Comparison of ENCODE assay signal across 1 cellular context in genomic region chr21:42199488-42200463, GRCh38.
TF ChIP-seq lines count a peak whose summit lies in the region.

No MANE protein-coding gene starts in this region.

TF ChIP-seq in K562, 482 proteins besides CTCF, POLR2A, EP300 and RAD21 (continued from another document and continues in another):
- TF ChIP-seq, protein P1, sequence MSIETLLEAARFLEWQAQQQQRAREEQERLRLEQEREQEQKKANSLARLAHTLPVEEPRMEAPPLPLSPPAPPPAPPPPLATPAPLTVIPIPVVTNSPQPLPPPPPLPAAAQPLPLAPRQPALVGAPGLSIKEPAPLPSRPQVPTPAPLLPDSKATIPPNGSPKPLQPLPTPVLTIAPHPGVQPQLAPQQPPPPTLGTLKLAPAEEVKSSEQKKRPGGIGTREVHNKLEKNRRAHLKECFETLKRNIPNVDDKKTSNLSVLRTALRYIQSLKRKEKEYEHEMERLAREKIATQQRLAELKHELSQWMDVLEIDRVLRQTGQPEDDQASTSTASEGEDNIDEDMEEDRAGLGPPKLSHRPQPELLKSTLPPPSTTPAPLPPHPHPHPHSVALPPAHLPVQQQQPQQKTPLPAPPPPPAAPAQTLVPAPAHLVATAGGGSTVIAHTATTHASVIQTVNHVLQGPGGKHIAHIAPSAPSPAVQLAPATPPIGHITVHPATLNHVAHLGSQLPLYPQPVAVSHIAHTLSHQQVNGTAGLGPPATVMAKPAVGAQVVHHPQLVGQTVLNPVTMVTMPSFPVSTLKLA (conservative IDR thresholded peaks at IDR 0.05): no peak
- no peak for TF ChIP-seq RBM34 (IDR thresholded peaks at IDR 0.05; ENCODE audit: borderline replicate concordance, insufficient read depth, low read length)
- TF ChIP-seq, protein P2, sequence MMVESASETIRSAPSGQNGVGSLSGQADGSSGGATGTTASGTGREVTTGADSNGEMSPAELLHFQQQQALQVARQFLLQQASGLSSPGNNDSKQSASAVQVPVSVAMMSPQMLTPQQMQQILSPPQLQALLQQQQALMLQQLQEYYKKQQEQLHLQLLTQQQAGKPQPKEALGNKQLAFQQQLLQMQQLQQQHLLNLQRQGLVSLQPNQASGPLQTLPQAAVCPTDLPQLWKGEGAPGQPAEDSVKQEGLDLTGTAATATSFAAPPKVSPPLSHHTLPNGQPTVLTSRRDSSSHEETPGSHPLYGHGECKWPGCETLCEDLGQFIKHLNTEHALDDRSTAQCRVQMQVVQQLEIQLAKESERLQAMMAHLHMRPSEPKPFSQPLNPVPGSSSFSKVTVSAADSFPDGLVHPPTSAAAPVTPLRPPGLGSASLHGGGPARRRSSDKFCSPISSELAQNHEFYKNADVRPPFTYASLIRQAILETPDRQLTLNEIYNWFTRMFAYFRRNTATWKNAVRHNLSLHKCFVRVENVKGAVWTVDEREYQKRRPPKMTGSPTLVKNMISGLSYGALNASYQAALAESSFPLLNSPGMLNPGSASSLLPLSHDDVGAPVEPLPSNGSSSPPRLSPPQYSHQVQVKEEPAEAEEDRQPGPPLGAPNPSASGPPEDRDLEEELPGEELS (CRISPR knock-in tag; IDR thresholded peaks at IDR 0.05; ENCODE audit: borderline replicate concordance): no peak
- no peak for TF ChIP-seq NFIC (IDR thresholded peaks at IDR 0.05)
- no peak for TF ChIP-seq ETS2 (tag; IDR thresholded peaks at IDR 0.05; ENCODE audit: borderline replicate concordance, poor library complexity, severe bottlenecking)
- TF ChIP-seq TBP (optimal IDR thresholded peaks at IDR 0.05; ENCODE audit: low read depth, low read length): no peak
- no peak for TF ChIP-seq THRB (CRISPR knock-in tag; conservative IDR thresholded peaks at IDR 0.05)
- TF ChIP-seq RNF2 (IDR thresholded peaks at IDR 0.05): peak; percentile 42; the same call in 1 of the 2 replicates
- TF ChIP-seq NR4A1 (CRISPR knock-in tag; IDR thresholded peaks at IDR 0.05): no peak
- no peak for TF ChIP-seq NR4A1 (tag; IDR thresholded peaks at IDR 0.05)
- peak; percentile 91 for TF ChIP-seq ZSCAN32 (CRISPR knock-in tag; IDR thresholded peaks at IDR 0.05)
- TF ChIP-seq ZBTB8A (IDR thresholded peaks at IDR 0.05; ENCODE audit: partially characterized antibody): no peak
- TF ChIP-seq BACH1 (tag; IDR thresholded peaks at IDR 0.05): peak; percentile 75; the same call in 1 of the 2 replicates
- no peak for TF ChIP-seq TAL1 (IDR thresholded peaks at IDR 0.05)
- no peak for TF ChIP-seq RAD51 (IDR thresholded peaks at IDR 0.05; ENCODE audit: borderline replicate concordance, low read depth)
- no peak for TF ChIP-seq FOS (IDR thresholded peaks at IDR 0.05; ENCODE audit: extremely low read depth, insufficient read length)
- peak; percentile 38; the same call in 1 of the 2 replicates for TF ChIP-seq SMARCE1 (IDR thresholded peaks at IDR 0.05)
- TF ChIP-seq SMARCC2 (IDR thresholded peaks at IDR 0.05; ENCODE audit: low read depth): no peak; the same call in 1 of the 2 replicates
- no peak for TF ChIP-seq HCFC1 (IDR thresholded peaks at IDR 0.05; ENCODE audit: low read depth, low read length)
- TF ChIP-seq CGGBP1 (CRISPR knock-in tag; IDR thresholded peaks at IDR 0.05): no peak
- TF ChIP-seq SMAD3 (CRISPR knock-in tag; conservative IDR thresholded peaks at IDR 0.05): 0 out of 2 replicates have a peak, but pooled peaks have one; percentile 11
- TF ChIP-seq SP2 (IDR thresholded peaks at IDR 0.05; ENCODE audit: extremely low read depth, low read depth, low read length, poor library complexity, severe bottlenecking): no peak
- no peak for TF ChIP-seq U2AF2 (optimal IDR thresholded peaks at IDR 0.05; ENCODE audit: low read depth, low read length)
- TF ChIP-seq SMAD1 (IDR thresholded peaks at IDR 0.05; ENCODE audit: low read depth, low read length, partially characterized antibody): no peak
- peak; percentile 22; the same call in 1 of the 2 replicates for TF ChIP-seq JUN (IDR thresholded peaks at IDR 0.05; ENCODE audit: borderline replicate concordance, low read depth, low read length)
- TF ChIP-seq JUN (CRISPR knock-in tag; IDR thresholded peaks at IDR 0.05; ENCODE audit: borderline replicate concordance): no peak
- TF ChIP-seq, protein P3, sequence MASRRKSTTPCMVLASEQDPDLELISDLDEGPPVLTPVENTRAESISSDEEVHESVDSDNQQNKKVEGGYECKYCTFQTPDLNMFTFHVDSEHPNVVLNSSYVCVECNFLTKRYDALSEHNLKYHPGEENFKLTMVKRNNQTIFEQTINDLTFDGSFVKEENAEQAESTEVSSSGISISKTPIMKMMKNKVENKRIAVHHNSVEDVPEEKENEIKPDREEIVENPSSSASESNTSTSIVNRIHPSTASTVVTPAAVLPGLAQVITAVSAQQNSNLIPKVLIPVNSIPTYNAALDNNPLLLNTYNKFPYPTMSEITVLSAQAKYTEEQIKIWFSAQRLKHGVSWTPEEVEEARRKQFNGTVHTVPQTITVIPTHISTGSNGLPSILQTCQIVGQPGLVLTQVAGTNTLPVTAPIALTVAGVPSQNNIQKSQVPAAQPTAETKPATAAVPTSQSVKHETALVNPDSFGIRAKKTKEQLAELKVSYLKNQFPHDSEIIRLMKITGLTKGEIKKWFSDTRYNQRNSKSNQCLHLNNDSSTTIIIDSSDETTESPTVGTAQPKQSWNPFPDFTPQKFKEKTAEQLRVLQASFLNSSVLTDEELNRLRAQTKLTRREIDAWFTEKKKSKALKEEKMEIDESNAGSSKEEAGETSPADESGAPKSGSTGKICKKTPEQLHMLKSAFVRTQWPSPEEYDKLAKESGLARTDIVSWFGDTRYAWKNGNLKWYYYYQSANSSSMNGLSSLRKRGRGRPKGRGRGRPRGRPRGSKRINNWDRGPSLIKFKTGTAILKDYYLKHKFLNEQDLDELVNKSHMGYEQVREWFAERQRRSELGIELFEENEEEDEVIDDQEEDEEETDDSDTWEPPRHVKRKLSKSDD (conservative IDR thresholded peaks at IDR 0.05; ENCODE audit: low read length): no peak
- TF ChIP-seq HDAC6 (IDR thresholded peaks at IDR 0.05; ENCODE audit: low read depth, low read length): no peak
- TF ChIP-seq HSF4 (CRISPR knock-in tag; IDR thresholded peaks at IDR 0.05; ENCODE audit: borderline replicate concordance): no peak
- TF ChIP-seq BCL6 (CRISPR knock-in tag; IDR thresholded peaks at IDR 0.05): no peak
- no peak for TF ChIP-seq ZNF121 (CRISPR knock-in tag; conservative IDR thresholded peaks at IDR 0.05)
- TF ChIP-seq YY1 (IDR thresholded peaks at IDR 0.05; ENCODE audit: borderline replicate concordance in 1 of 3, control insufficient read depth in 1 of 3, extremely low read depth in 1 of 3, insufficient read depth in 3 of 3, insufficient read length in 1 of 3, insufficient replicate concordance in 2 of 3, low read depth in 1 of 3, low read length in 2 of 3): no peak
- no peak for TF ChIP-seq DMBX1 (CRISPR knock-in tag; IDR thresholded peaks at IDR 0.05; ENCODE audit: borderline replicate concordance)
- no peak for TF ChIP-seq C11orf30 (IDR thresholded peaks at IDR 0.05; ENCODE audit: low read depth)
- no peak for TF ChIP-seq ZNF77 (CRISPR knock-in tag; IDR thresholded peaks at IDR 0.05)
- TF ChIP-seq ZNF217 (CRISPR knock-in tag; IDR thresholded peaks at IDR 0.05): no peak
- TF ChIP-seq MYC (IDR thresholded peaks at IDR 0.05; ENCODE audit: low read depth, low read length): peak; percentile 50; the same call in 1 of the 2 replicates
- no peak for TF ChIP-seq MYC (CRISPR knock-in tag; IDR thresholded peaks at IDR 0.05; ENCODE audit: borderline replicate concordance, low read depth)
- no peak for TF ChIP-seq E2F5 (CRISPR knock-in tag; IDR thresholded peaks at IDR 0.05)
- TF ChIP-seq LEF1 (IDR thresholded peaks at IDR 0.05): peak; percentile 62; the same call in 1 of the 2 replicates
- TF ChIP-seq PRDM10 (IDR thresholded peaks at IDR 0.05; ENCODE audit: partially characterized antibody): no peak
- peak; percentile 12 for TF ChIP-seq CCNT2 (IDR thresholded peaks at IDR 0.05; ENCODE audit: borderline replicate concordance, extremely low read depth, insufficient read length, low read depth, low read length)
- TF ChIP-seq HNRNPL (IDR thresholded peaks at IDR 0.05; ENCODE audit: low read depth, low read length): no peak
